8 cellular contexts compared by ENCODE assay signal in the genomic region with DNA sequence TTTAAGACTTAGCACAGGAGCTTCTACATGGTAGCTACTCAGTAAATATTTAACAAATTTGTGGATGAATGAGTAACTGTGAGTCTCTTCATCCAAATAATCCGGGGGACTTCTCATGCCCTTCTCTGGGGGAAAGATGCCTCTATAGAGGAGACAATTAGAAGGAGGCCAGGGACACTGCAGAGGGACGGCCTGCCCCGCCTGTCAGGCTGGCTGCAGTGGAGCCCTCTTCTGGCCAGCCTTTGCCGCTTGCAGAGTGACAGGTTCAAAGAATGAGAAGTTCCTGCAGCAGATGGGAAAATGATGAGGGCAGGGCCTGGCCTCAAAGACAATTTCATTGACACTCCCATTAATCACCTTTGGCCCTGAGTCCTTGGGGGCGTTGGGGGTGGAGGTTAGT.
DNase-seq lines count a peak whose midpoint lies in the region; ATAC-seq and TF ChIP-seq lines count a peak whose summit lies in the region.

No MANE protein-coding gene starts in this region.

- peak; percentile 31; the same call in 1 of the 2 replicates for TF ChIP-seq CTCF in WTC11 (IDR thresholded peaks at IDR 0.05)

- ATAC-seq in WTC11 = peak; percentile 95
- peak in 1 of 2 donors; percentile 59 for ATAC-seq in left cardiac atrium
- no peak for ATAC-seq in GM21723 (IDR thresholded peaks at IDR 0.05; ENCODE audit: unreplicated experiment)
- no peak for ATAC-seq in GM18870 (IDR thresholded peaks at IDR 0.05; ENCODE audit: unreplicated experiment)

- no peaks in the 10 kb centered on the region for H3K9me3 Mint-ChIP-seq in WTC11

- H3K4me1 Mint-ChIP-seq in WTC11 = peaks cover 4% of the 10 kb centered on the region; the same call in 1 of the 2 replicates

- H3K27me3 Mint-ChIP-seq in WTC11 (ENCODE audit: low read depth) = no peaks in the 10 kb centered on the region

- intact Hi-C loops in left cardiac atrium (cut with DNase I) = no loop called here

- no peak overlapping the region for H3K27ac Mint-ChIP-seq in WTC11

- POLR2A ChIA-PET in HEK293T (lab: Yijun Ruan, JAX) = no interaction called here
- POLR2A ChIA-PET in WTC11 (lab: Charles Lee) = no interaction called here

- H3K4me3 Mint-ChIP-seq in WTC11 = no peak overlapping the region

- H3K36me3 Mint-ChIP-seq in WTC11 = no peaks in the 10 kb centered on the region

- DNase-seq in CMK (ENCODE audit: low read depth) (peak; percentile 12), HEK293T (ENCODE audit: extremely low spot score) (peak; percentile 58), WTC11 (ENCODE audit: low spot score) (peak; percentile 73), left cardiac atrium (peak; percentile 50), AG08395 (ENCODE audit: low spot score) (no peak)
- peak; percentile 71 for DNase-seq in stimulated activated CD4-positive, alpha-beta T cell treated with anti-CD3 and anti-CD28 coated beads, Interleukin-15, amount 100 ng/mL, for 24 hours

- CTCF ChIA-PET in HEK293T (lab: Yijun Ruan, JAX) = no interaction called here
- CTCF ChIA-PET in WTC11 (lab: Charles Lee) = interaction anchor here (1.0 to 1.5 kb wide), 3 partner anchors 8 to 340 kb away, joined by 3 to 4 read pairs (median 4); no protein-coding TSS in a partner anchor

TF ChIP-seq in HEK293T, 16 proteins besides CTCF, POLR2A, EP300 and RAD21:
- TF ChIP-seq SP1 (IDR thresholded peaks at IDR 0.05) (no peak), FOXM1 (IDR thresholded peaks at IDR 0.05; ENCODE audit: borderline replicate concordance) (no peak), NFRKB (IDR thresholded peaks at IDR 0.05) (no peak), L3MBTL2 (conservative IDR thresholded peaks at IDR 0.05) (no peak), ARNT (IDR thresholded peaks at IDR 0.05) (no peak), SUZ12 (IDR thresholded peaks at IDR 0.05) (no peak), ZNF384 (IDR thresholded peaks at IDR 0.05) (no peak), CTBP1 (IDR thresholded peaks at IDR 0.05; ENCODE audit: borderline replicate concordance) (no peak)
- TF ChIP-seq, protein P1, sequence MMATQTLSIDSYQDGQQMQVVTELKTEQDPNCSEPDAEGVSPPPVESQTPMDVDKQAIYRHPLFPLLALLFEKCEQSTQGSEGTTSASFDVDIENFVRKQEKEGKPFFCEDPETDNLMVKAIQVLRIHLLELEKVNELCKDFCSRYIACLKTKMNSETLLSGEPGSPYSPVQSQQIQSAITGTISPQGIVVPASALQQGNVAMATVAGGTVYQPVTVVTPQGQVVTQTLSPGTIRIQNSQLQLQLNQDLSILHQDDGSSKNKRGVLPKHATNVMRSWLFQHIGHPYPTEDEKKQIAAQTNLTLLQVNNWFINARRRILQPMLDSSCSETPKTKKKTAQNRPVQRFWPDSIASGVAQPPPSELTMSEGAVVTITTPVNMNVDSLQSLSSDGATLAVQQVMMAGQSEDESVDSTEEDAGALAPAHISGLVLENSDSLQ (IDR thresholded peaks at IDR 0.05) = peak; percentile 73

TF ChIP-seq in WTC11, 78 proteins besides CTCF, POLR2A, EP300 and RAD21:
- TF ChIP-seq CREB1 (CRISPR knock-in tag; IDR thresholded peaks at IDR 0.05) = no peak
- no peak for TF ChIP-seq MXD4 (CRISPR knock-in tag; IDR thresholded peaks at IDR 0.05; ENCODE audit: borderline replicate concordance)
- no peak for TF ChIP-seq NR2C2 (CRISPR knock-in tag; IDR thresholded peaks at IDR 0.05)
- TF ChIP-seq, protein P2, sequence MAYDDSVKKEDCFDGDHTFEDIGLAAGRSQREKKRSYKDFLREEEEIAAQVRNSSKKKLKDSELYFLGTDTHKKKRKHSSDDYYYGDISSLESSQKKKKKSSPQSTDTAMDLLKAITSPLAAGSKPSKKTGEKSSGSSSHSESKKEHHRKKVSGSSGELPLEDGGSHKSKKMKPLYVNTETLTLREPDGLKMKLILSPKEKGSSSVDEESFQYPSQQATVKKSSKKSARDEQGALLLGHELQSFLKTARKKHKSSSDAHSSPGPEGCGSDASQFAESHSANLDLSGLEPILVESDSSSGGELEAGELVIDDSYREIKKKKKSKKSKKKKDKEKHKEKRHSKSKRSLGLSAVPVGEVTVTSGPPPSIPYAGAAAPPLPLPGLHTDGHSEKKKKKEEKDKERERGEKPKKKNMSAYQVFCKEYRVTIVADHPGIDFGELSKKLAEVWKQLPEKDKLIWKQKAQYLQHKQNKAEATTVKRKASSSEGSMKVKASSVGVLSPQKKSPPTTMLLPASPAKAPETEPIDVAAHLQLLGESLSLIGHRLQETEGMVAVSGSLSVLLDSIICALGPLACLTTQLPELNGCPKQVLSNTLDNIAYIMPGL (CRISPR knock-in tag; IDR thresholded peaks at IDR 0.05) = no peak
- TF ChIP-seq, protein P3, sequence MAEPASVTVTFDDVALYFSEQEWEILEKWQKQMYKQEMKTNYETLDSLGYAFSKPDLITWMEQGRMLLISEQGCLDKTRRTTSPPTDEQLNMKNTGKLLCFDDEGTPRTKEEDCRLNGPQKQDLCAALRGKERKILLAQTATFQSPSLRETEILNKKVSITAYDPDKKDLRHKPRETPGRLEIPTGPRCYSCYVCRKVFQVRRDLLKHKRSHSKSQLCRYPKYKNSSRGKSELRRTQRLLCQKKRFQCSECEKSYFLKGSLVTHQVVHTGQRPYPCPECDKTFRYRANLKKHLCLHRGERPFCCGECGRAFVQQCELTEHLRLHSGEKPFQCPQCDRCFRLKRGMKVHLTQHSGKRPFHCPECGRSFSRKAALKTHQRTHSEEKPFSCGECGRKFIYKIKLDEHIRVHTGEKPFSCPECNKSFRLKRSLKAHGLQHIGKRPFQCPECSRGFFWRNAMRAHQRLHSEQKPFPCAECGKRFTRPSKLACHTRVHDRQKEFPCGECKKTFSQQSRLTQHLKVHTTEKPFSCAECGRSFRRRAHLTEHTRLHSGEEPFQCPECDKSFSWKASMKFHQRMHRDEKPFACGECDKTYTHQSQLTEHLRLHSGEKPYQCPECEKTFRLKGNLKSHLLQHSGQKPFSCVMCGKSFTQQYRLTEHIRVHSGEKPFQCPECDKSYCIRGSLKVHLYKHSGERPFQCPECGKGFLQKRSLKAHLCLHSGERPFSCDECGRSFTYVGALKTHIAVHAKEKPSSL (CRISPR knock-in tag; conservative IDR thresholded peaks at IDR 0.05) = no peak
- TF ChIP-seq, protein P4, sequence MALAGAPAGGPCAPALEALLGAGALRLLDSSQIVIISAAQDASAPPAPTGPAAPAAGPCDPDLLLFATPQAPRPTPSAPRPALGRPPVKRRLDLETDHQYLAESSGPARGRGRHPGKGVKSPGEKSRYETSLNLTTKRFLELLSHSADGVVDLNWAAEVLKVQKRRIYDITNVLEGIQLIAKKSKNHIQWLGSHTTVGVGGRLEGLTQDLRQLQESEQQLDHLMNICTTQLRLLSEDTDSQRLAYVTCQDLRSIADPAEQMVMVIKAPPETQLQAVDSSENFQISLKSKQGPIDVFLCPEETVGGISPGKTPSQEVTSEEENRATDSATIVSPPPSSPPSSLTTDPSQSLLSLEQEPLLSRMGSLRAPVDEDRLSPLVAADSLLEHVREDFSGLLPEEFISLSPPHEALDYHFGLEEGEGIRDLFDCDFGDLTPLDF (CRISPR knock-in tag; IDR thresholded peaks at IDR 0.05) = no peak
- TF ChIP-seq ZBTB21 (CRISPR knock-in tag; IDR thresholded peaks at IDR 0.05; ENCODE audit: borderline replicate concordance) = no peak
- TF ChIP-seq ZNF138 (CRISPR knock-in tag; conservative IDR thresholded peaks at IDR 0.05) = no peak
- TF ChIP-seq GTF2I (CRISPR knock-in tag; conservative IDR thresholded peaks at IDR 0.05) = no peak
- no peak for TF ChIP-seq ETV6 (CRISPR knock-in tag; IDR thresholded peaks at IDR 0.05)
